19 cellular contexts compared by ENCODE assay signal in the genomic region with DNA sequence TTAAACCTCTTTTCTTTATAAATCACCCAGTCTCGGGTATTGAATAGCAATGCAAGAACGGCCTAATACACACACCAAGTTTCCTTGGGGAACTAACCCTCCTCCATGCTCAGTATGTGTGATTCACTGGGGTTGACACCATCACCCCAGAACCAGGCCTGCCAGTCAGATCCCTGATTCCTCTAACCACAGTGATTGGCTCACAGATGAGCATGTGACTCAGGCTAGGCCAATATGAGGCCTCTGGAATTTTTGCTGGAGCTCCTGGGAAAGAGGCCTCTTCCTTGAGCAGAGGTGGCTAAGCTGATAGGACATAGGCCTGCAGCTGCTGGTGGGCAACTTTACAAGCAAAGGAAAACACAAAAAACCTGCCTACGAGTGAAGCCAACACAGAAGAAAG.
DNase-seq lines count a peak whose midpoint lies in the region; ATAC-seq, FAIRE-seq and TF ChIP-seq lines count a peak whose summit lies in the region.
"Had no signal": no experiment of that assay in that cellular context is flagged by ENCODE, and none has a peak within 500 bp of the region (broad histone marks: within the 10 kb centered on the region; RNA-seq: fewer than 3 reads in every experiment).

No MANE protein-coding gene starts in this region.

- H3K4me3 ChIP-seq in K562 (no peak overlapping the region), osteoblast (ENCODE audit: insufficient read depth, low read length) (no peak overlapping the region)

- TF ChIP-seq CTCF in K562 (IDR thresholded peaks at IDR 0.05 in 2 of 3, conservative IDR thresholded peaks at IDR 0.05 in 1 of 3; ENCODE audit: insufficient read depth in 2 of 3, low read depth in 1 of 3, low read length in 3 of 3): no peak
- no peak for TF ChIP-seq CTCF in osteoblast (IDR thresholded peaks at IDR 0.05; ENCODE audit: extremely low read depth, low read depth, low read length)

- H3K9ac ChIP-seq in K562 (ENCODE audit: insufficient read depth in 1 of 2, low read depth in 2 of 2, low read length in 2 of 2): no peak overlapping the region

- intact Hi-C loops in K562 (cut with micrococcal nuclease) (no loop called here), left ventricle myocardium superior (cut with micrococcal nuclease) (no loop called here)

- WGBS in K562 (ENCODE audit: insufficient coverage, low coverage, missing lambda C conversion rate): 8% methylated on average over 3 of the region's 3 CpGs

- TF ChIP-seq EP300 in K562 (IDR thresholded peaks at IDR 0.05; ENCODE audit: low read length): no peak

- no TSS peak for BruUV-seq in K562 (replicated peaks; lab: Mats Ljungman, UMichigan)

- H2AFZ ChIP-seq in K562 (ENCODE audit: low read depth, low read length) (no peak overlapping the region), osteoblast (ENCODE audit: low read length) (no peak overlapping the region)

- ATAC-seq in K562 (no peak), GM21381 (IDR thresholded peaks at IDR 0.05; ENCODE audit: unreplicated experiment) (no peak), left ventricle myocardium superior (no peak)
- ATAC-seq: PC-3 had no signal

- H3K4me1 ChIP-seq in K562 (replicated peaks in 1 of 2; ENCODE audit: control insufficient read depth in 2 of 2, insufficient read depth in 2 of 2, low read length in 2 of 2) (peaks cover 0 to 7% of the 10 kb centered on the region in 2 experiments; a peak in 1 of 5 replicates), osteoblast (ENCODE audit: insufficient read depth, low read length) (no peaks in the 10 kb centered on the region)

- H3K9me3 ChIP-seq in K562 (replicated peaks; ENCODE audit: control insufficient read depth, insufficient read depth, low read depth, low read length): no peaks in the 10 kb centered on the region
- peaks cover 4% of the 10 kb centered on the region for H3K9me3 ChIP-seq in osteoblast (ENCODE audit: low read depth, low read length)

- DNase-seq in GM03348 (ENCODE audit: low spot score) (peak; percentile 20), NCI-H226 (peak; percentile 61), K562 (ENCODE audit: extremely low read depth in 1 of 4, low spot score in 3 of 4) (no peak), osteoblast (ENCODE audit: insufficient read length, low spot score, missing footprints) (peak; percentile 45), left ventricle myocardium superior (no peak), HuH-7.5 (ENCODE audit: low spot score) (no peak)
- DNase-seq: AML-193, COR-L47, DMS153, GOT3, HFFc6, KG1, NCI-H1048, NCI-H146, NCI-H2081, NCI-H510A treated with DMSO at 0.1 percent for 48 hours, NCI-H82, PC-3 had no signal

- no peak for TF ChIP-seq POLR2A in K562 (conservative IDR thresholded peaks at IDR 0.05)

- no peak for FAIRE-seq in K562 (lab: Jason Lieb, UNC)

- 0 out of 2 replicates have a peak, but pooled peaks cover 4% of the 10 kb centered on the region for H4K20me1 ChIP-seq in K562 (replicated peaks; ENCODE audit: control insufficient read depth, insufficient read depth, low read length)
- H4K20me1 ChIP-seq in osteoblast (ENCODE audit: insufficient read depth, low read length): no peaks in the 10 kb centered on the region

- H3K9me1 ChIP-seq in K562 (ENCODE audit: control insufficient read depth, insufficient read depth, low read length): peaks cover 4% of the 10 kb centered on the region

- CTCF ChIA-PET in K562 (lab: Yijun Ruan, JAX; ENCODE audit: low intra/inter-chr PET ratio): no interaction called here

- no peak overlapping the region for H3K27ac ChIP-seq in K562 (ENCODE audit: extremely low read depth, low read depth, low read length)
- H3K27ac ChIP-seq in osteoblast (ENCODE audit: low read depth, low read length): no peak overlapping the region

- POLR2A ChIA-PET in K562 (lab: Yijun Ruan, JAX): interaction anchor here (0.6 kb wide), 1 partner anchor 68 kb away, joined by 3 read pairs; no protein-coding TSS in a partner anchor

- H3K27me3 ChIP-seq in K562 (ENCODE audit: control insufficient read depth in 2 of 2, insufficient read depth in 2 of 2, low read length in 2 of 2): peaks cover 26 to 66% of the 10 kb centered on the region in 2 experiments; a peak in 4 of 5 replicates
- H3K27me3 ChIP-seq in osteoblast (ENCODE audit: insufficient read depth, low read length): peaks cover 7% of the 10 kb centered on the region

- TF ChIP-seq RAD21 in K562 (CRISPR knock-in tag; conservative IDR thresholded peaks at IDR 0.05 in 1 of 2, IDR thresholded peaks at IDR 0.05 in 1 of 2): no peak

- in situ Hi-C loops in K562 (cut with MboI): no loop called here

- H3K79me2 ChIP-seq in K562 (ENCODE audit: control insufficient read depth, insufficient read depth, low read length) (no peaks in the 10 kb centered on the region), osteoblast (ENCODE audit: insufficient read depth, low read length) (no peaks in the 10 kb centered on the region)

- H3K4me2 ChIP-seq in K562 (ENCODE audit: insufficient read depth, low read length): no peak overlapping the region
- H3K4me2 ChIP-seq in osteoblast (ENCODE audit: insufficient read depth, low read length): no peak overlapping the region

- H3K36me3 ChIP-seq in K562 (ENCODE audit: control insufficient read depth, insufficient read depth, low read length) (no peaks in the 10 kb centered on the region), osteoblast (ENCODE audit: insufficient read depth, low read length) (no peaks in the 10 kb centered on the region)

TF ChIP-seq in K562, 482 proteins besides CTCF, POLR2A, EP300 and RAD21:
- TF ChIP-seq, protein P1, sequence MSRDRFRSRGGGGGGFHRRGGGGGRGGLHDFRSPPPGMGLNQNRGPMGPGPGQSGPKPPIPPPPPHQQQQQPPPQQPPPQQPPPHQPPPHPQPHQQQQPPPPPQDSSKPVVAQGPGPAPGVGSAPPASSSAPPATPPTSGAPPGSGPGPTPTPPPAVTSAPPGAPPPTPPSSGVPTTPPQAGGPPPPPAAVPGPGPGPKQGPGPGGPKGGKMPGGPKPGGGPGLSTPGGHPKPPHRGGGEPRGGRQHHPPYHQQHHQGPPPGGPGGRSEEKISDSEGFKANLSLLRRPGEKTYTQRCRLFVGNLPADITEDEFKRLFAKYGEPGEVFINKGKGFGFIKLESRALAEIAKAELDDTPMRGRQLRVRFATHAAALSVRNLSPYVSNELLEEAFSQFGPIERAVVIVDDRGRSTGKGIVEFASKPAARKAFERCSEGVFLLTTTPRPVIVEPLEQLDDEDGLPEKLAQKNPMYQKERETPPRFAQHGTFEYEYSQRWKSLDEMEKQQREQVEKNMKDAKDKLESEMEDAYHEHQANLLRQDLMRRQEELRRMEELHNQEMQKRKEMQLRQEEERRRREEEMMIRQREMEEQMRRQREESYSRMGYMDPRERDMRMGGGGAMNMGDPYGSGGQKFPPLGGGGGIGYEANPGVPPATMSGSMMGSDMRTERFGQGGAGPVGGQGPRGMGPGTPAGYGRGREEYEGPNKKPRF (IDR thresholded peaks at IDR 0.05; ENCODE audit: low read depth, low read length): no peak
- TF ChIP-seq, protein P2, sequence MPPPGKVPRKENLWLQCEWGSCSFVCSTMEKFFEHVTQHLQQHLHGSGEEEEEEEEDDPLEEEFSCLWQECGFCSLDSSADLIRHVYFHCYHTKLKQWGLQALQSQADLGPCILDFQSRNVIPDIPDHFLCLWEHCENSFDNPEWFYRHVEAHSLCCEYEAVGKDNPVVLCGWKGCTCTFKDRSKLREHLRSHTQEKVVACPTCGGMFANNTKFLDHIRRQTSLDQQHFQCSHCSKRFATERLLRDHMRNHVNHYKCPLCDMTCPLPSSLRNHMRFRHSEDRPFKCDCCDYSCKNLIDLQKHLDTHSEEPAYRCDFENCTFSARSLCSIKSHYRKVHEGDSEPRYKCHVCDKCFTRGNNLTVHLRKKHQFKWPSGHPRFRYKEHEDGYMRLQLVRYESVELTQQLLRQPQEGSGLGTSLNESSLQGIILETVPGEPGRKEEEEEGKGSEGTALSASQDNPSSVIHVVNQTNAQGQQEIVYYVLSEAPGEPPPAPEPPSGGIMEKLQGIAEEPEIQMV (tag; conservative IDR thresholded peaks at IDR 0.05; ENCODE audit: low read depth): no peak
- no peak for TF ChIP-seq NR1H2 (CRISPR knock-in tag; IDR thresholded peaks at IDR 0.05)
- 0 out of 2 replicates have a peak, but pooled peaks have one; percentile 21 for TF ChIP-seq RAD51 (IDR thresholded peaks at IDR 0.05; ENCODE audit: borderline replicate concordance, low read depth)
- TF ChIP-seq U2AF2 (optimal IDR thresholded peaks at IDR 0.05; ENCODE audit: low read depth, low read length): no peak
- TF ChIP-seq, protein P3, sequence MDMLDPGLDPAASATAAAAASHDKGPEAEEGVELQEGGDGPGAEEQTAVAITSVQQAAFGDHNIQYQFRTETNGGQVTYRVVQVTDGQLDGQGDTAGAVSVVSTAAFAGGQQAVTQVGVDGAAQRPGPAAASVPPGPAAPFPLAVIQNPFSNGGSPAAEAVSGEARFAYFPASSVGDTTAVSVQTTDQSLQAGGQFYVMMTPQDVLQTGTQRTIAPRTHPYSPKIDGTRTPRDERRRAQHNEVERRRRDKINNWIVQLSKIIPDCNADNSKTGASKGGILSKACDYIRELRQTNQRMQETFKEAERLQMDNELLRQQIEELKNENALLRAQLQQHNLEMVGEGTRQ (CRISPR knock-in tag; IDR thresholded peaks at IDR 0.05): peak; percentile 65
- peak; percentile 25 for TF ChIP-seq NFYB (IDR thresholded peaks at IDR 0.05; ENCODE audit: extremely low read depth, insufficient read length)

Comparison
In these comparisons a context has a peak if more than half of its experiments do, and no peak if none do; other contexts are left out.
1. DNase-seq: peak in GM03348 (single experiment), NCI-H226 (single experiment) and osteoblast (single experiment); none in K562 (0 of 4), left ventricle myocardium superior (single experiment) and HuH-7.5 (single experiment).